ENCODE assay signal across 10 cellular contexts in the genomic region with DNA sequence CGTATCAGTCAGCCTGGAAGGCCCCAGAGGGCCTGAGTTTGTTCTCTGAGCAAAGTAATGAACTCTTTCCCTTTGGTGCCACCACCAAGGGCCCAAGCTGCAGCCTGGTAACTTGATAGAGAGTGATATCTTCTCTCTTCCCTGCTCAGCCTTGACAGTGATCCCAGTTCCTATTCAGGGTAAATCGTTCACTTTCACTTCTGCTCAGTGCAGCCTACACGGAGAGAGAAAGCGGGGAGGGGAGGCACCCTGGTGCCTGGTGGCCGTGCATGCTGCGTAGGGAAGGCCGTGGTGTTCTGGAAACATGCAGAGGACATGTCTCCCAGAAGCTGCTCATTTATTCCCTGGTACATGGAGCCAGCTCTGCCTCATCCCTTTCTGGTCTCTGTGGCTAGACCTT. TPM values are rescaled to one million over a fixed set of nuclear protein-coding genes. Genes with fewer than 3 reads are reported as not detected.
DNase-seq lines count a peak whose midpoint lies in the region; ATAC-seq and TF ChIP-seq lines count a peak whose summit lies in the region.
"Had no signal": no experiment of that assay in that cellular context is flagged by ENCODE, and none has a peak within 500 bp of the region (broad histone marks: within the 10 kb centered on the region; RNA-seq: fewer than 3 reads in every experiment).

No MANE protein-coding gene starts in this region.

- no CpG with 5 or more reads among the region's 7 CpGs for WGBS in mesendoderm (ENCODE audit: extremely low coverage, insufficient coverage, low lambda C conversion rate)

- no peak overlapping the region for H3K4me2 ChIP-seq in mesendoderm (ENCODE audit: low read length)

- H3K36me3 ChIP-seq in vagina: no peaks in the 10 kb centered on the region
- no peaks in the 10 kb centered on the region for H3K36me3 ChIP-seq in mesendoderm (ENCODE audit: control insufficient read depth, insufficient read depth, low read length)

- no peak for TF ChIP-seq POLR2A in vagina (IDR thresholded peaks at IDR 0.05)

- H2BK15ac ChIP-seq in mesendoderm (replicated peaks; ENCODE audit: low read depth): no peak overlapping the region

- no peak overlapping the region for H2AK5ac ChIP-seq in mesendoderm (ENCODE audit: low read length)

- no peak overlapping the region for H3K9ac ChIP-seq in mesendoderm (ENCODE audit: low read length)

- no peak overlapping the region for H2BK5ac ChIP-seq in mesendoderm (ENCODE audit: low read length)

- H3K27ac ChIP-seq in vagina (no peak overlapping the region), mesendoderm (ENCODE audit: low read depth, low read length) (no peak overlapping the region)

- H2BK120ac ChIP-seq in mesendoderm (ENCODE audit: low read depth, low read length): no peak overlapping the region

- no peaks in the 10 kb centered on the region for H3K27me3 ChIP-seq in vagina
- H3K27me3 ChIP-seq in mesendoderm (ENCODE audit: insufficient read depth, low read length, poor library complexity): no peaks in the 10 kb centered on the region

- H3K4me3 ChIP-seq in choroid plexus epithelial cell (ENCODE audit: low read depth, low read length) (no peak overlapping the region), vagina (no peak overlapping the region), mesendoderm (ENCODE audit: low read length) (no peak overlapping the region)

- H3K4me1 ChIP-seq in vagina: no peaks in the 10 kb centered on the region
- no peaks in the 10 kb centered on the region for H3K4me1 ChIP-seq in mesendoderm (ENCODE audit: control insufficient read depth, low read depth, low read length)

- H4K8ac ChIP-seq in mesendoderm (ENCODE audit: low read depth, low read length): no peak overlapping the region

- H3K56ac ChIP-seq in mesendoderm (ENCODE audit: low read length): no peak overlapping the region

- no peaks in the 10 kb centered on the region for H3K79me2 ChIP-seq in mesendoderm (ENCODE audit: control insufficient read depth, insufficient read depth, low read length)

- no peak overlapping the region for H3K23ac ChIP-seq in mesendoderm (ENCODE audit: low read length)

- ATAC-seq in GM19397 (IDR thresholded peaks at IDR 0.05; ENCODE audit: unreplicated experiment): peak; percentile 56
- ATAC-seq in HG03108 (IDR thresholded peaks at IDR 0.05; ENCODE audit: unreplicated experiment): peak; percentile 68

- no peak overlapping the region for H4K5ac ChIP-seq in mesendoderm (ENCODE audit: low read length)

- TF ChIP-seq CTCF in choroid plexus epithelial cell (conservative IDR thresholded peaks at IDR 0.05; ENCODE audit: low read depth, low read length) (no peak), vagina (IDR thresholded peaks at IDR 0.05) (no peak)

- intact Hi-C loops in vagina (cut with DNase I): no loop called here

- no peaks in the 10 kb centered on the region for H3K79me1 ChIP-seq in mesendoderm (ENCODE audit: low read length)

- no peaks in the 10 kb centered on the region for H3K9me3 ChIP-seq in vagina

- peak; percentile 8 for DNase-seq in choroid plexus epithelial cell (ENCODE audit: low read depth)
- DNase-seq in superior temporal gyrus (ENCODE audit: extremely low spot score): peak; percentile 15
- DNase-seq in vagina (ENCODE audit: extremely low spot score in 2 of 2): no peak
- DNase-seq in mesendoderm: no peak
- DNase-seq in foreskin melanocyte: no peak
- no peak for DNase-seq in NCI-H2081 treated with DMSO at 0.1 percent for 48 hours (lab: John Stamatoyannopoulos, UW)
- DNase-seq: glutamatergic neuron, KBM-7 had no signal

- H3K18ac ChIP-seq in mesendoderm (ENCODE audit: low read length): no peak overlapping the region

- no peak overlapping the region for H3K4ac ChIP-seq in mesendoderm (ENCODE audit: low read depth, low read length)

RNA-seq across cellular contexts. Expression of a gene that starts 54.9 kb away (rescaled TPM):
- 0.98 TPM for total RNA-seq in vagina
- polyA plus RNA-seq in mesendoderm (2013, experiment 1 of 2): 8.0 TPM
- 7.6 TPM for polyA plus RNA-seq in mesendoderm (2013, experiment 2 of 2)

RNA-seq across cellular contexts. Expression of a gene that starts 55.1 kb away (rescaled TPM):
- 10.1 TPM for total RNA-seq in vagina
- 13.6 TPM for polyA plus RNA-seq in mesendoderm (2013, experiment 1 of 2)
- polyA plus RNA-seq in mesendoderm (2013, experiment 2 of 2): 13.6 TPM

Comparison
In these comparisons a context has a peak if more than half of its experiments do, and no peak if none do; other contexts are left out.
1. DNase-seq: peak in choroid plexus epithelial cell (single experiment) and superior temporal gyrus (single experiment); none in vagina (0 of 2), mesendoderm (single experiment), foreskin melanocyte (single experiment) and NCI-H2081 treated with DMSO at 0.1 percent for 48 hours (single experiment).